ENCODE assay signal across 1 cellular context in the genomic region with DNA sequence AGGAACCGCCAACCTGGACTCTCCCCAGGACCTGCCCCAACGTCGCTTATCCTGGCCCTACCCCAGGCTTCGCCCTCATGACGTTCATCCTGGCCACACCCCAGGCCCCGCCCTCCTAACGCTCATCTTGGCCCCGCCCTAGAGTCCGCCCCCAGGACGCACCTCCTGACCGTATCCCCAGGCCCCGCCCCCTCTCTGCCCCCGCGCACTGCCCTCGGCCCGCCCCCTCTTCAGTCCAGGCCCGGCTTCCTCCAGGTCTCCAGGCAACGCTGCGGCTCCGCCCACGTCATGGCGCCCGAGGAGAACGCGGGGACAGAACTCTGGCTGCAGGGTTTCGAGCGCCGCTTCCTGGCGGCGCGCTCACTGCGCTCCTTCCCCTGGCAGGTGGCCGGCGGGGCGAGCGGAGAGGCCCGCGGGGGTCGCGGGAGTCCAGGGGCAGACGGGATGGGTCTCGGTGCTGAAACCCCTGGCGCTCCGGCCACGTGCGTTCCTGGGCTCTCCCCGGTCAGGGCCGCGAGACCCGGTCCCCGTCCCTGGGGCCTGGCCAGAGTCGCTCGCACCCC.
TF ChIP-seq lines count a peak whose summit lies in the region.

No MANE protein-coding gene starts in this region.

TF ChIP-seq in HepG2, 621 proteins besides CTCF, POLR2A, EP300 and RAD21 (continued from another document and continues in another):
- TF ChIP-seq, protein P1, sequence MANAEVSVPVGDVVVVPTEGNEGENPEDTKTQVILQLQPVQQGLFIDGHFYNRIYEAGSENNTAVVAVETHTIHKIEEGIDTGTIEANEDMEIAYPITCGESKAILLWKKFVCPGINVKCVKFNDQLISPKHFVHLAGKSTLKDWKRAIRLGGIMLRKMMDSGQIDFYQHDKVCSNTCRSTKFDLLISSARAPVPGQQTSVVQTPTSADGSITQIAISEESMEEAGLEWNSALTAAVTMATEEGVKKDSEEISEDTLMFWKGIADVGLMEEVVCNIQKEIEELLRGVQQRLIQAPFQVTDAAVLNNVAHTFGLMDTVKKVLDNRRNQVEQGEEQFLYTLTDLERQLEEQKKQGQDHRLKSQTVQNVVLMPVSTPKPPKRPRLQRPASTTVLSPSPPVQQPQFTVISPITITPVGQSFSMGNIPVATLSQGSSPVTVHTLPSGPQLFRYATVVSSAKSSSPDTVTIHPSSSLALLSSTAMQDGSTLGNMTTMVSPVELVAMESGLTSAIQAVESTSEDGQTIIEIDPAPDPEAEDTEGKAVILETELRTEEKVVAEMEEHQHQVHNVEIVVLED (CRISPR knock-in tag; IDR thresholded peaks at IDR 0.05; ENCODE audit: borderline replicate concordance): peak; percentile 52
- peak; percentile 40 for TF ChIP-seq MED8 (CRISPR knock-in tag; IDR thresholded peaks at IDR 0.05; ENCODE audit: insufficient replicate concordance)
- 0 out of 2 replicates have a peak, but pooled peaks have one; percentile 23 for TF ChIP-seq SALL2 (CRISPR knock-in tag; IDR thresholded peaks at IDR 0.05)
- TF ChIP-seq ZNF224 (CRISPR knock-in tag; IDR thresholded peaks at IDR 0.05): 0 out of 2 replicates have a peak, but pooled peaks have one; percentile 48
- TF ChIP-seq SAP130 (CRISPR knock-in tag; IDR thresholded peaks at IDR 0.05; ENCODE audit: low read depth): peak; percentile 85
- peak; percentile 21; the same call in 1 of the 2 replicates for TF ChIP-seq ZNF331 (CRISPR knock-in tag; IDR thresholded peaks at IDR 0.05)
- TF ChIP-seq ZFY (CRISPR knock-in tag; IDR thresholded peaks at IDR 0.05): peak; percentile 78
- TF ChIP-seq, protein P2, sequence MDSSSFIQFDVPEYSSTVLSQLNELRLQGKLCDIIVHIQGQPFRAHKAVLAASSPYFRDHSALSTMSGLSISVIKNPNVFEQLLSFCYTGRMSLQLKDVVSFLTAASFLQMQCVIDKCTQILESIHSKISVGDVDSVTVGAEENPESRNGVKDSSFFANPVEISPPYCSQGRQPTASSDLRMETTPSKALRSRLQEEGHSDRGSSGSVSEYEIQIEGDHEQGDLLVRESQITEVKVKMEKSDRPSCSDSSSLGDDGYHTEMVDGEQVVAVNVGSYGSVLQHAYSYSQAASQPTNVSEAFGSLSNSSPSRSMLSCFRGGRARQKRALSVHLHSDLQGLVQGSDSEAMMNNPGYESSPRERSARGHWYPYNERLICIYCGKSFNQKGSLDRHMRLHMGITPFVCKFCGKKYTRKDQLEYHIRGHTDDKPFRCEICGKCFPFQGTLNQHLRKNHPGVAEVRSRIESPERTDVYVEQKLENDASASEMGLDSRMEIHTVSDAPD (CRISPR knock-in tag; IDR thresholded peaks at IDR 0.05): 0 out of 2 replicates have a peak, but pooled peaks have one; percentile 39
- TF ChIP-seq SIN3A (IDR thresholded peaks at IDR 0.05; ENCODE audit: borderline replicate concordance, low read depth, low read length): peak; percentile 76; the same call in 1 of the 2 replicates
- peak; percentile 85; the same call in 1 of the 3 replicates for TF ChIP-seq MXI1 (IDR thresholded peaks at IDR 0.05; ENCODE audit: borderline replicate concordance, low read depth, low read length)
- TF ChIP-seq YEATS4 (CRISPR knock-in tag; IDR thresholded peaks at IDR 0.05; ENCODE audit: borderline replicate concordance): peak; percentile 75
- TF ChIP-seq ZNF501 (CRISPR knock-in tag; IDR thresholded peaks at IDR 0.05): peak; percentile 56; the same call in 1 of the 2 replicates
- TF ChIP-seq SALL1 (CRISPR knock-in tag; IDR thresholded peaks at IDR 0.05): peak; percentile 63
- TF ChIP-seq, protein P3, sequence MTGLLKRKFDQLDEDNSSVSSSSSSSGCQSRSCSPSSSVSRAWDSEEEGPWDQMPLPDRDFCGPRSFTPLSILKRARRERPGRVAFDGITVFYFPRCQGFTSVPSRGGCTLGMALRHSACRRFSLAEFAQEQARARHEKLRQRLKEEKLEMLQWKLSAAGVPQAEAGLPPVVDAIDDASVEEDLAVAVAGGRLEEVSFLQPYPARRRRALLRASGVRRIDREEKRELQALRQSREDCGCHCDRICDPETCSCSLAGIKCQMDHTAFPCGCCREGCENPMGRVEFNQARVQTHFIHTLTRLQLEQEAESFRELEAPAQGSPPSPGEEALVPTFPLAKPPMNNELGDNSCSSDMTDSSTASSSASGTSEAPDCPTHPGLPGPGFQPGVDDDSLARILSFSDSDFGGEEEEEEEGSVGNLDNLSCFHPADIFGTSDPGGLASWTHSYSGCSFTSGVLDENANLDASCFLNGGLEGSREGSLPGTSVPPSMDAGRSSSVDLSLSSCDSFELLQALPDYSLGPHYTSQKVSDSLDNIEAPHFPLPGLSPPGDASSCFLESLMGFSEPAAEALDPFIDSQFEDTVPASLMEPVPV (CRISPR knock-in tag; IDR thresholded peaks at IDR 0.05): peak; percentile 83
- 0 out of 2 replicates have a peak, but pooled peaks have one; percentile 30 for TF ChIP-seq SNAPC2 (CRISPR knock-in tag; IDR thresholded peaks at IDR 0.05)
- TF ChIP-seq ZSCAN21 (CRISPR knock-in tag; IDR thresholded peaks at IDR 0.05; ENCODE audit: borderline replicate concordance): peak; percentile 52; the same call in 1 of the 2 replicates
- TF ChIP-seq ZNF230 (CRISPR knock-in tag; IDR thresholded peaks at IDR 0.05): 0 out of 2 replicates have a peak, but pooled peaks have one; percentile 46
- TF ChIP-seq HDAC1 (CRISPR knock-in tag; IDR thresholded peaks at IDR 0.05): peak; percentile 89
- TF ChIP-seq TEAD3 (CRISPR knock-in tag; optimal IDR thresholded peaks at IDR 0.05; ENCODE audit: borderline replicate concordance): peak; percentile 36
- TF ChIP-seq ZNF781 (CRISPR knock-in tag; IDR thresholded peaks at IDR 0.05; ENCODE audit: borderline replicate concordance, not compliant biosample characterization): peak; percentile 32
- 0 out of 2 replicates have a peak, but pooled peaks have one; percentile 27 for TF ChIP-seq ZNF746 (CRISPR knock-in tag; IDR thresholded peaks at IDR 0.05)
- TF ChIP-seq REPIN1 (CRISPR knock-in tag; IDR thresholded peaks at IDR 0.05; ENCODE audit: borderline replicate concordance, low read depth): 0 out of 2 replicates have a peak, but pooled peaks have one; percentile 32
- TF ChIP-seq ZNF34 (CRISPR knock-in tag; IDR thresholded peaks at IDR 0.05; ENCODE audit: borderline replicate concordance): 0 out of 2 replicates have a peak, but pooled peaks have one; percentile 43
- TF ChIP-seq ZNF160 (CRISPR knock-in tag; IDR thresholded peaks at IDR 0.05): peak; percentile 70; the same call in 1 of the 2 replicates
- TF ChIP-seq NFKB2 (CRISPR knock-in tag; IDR thresholded peaks at IDR 0.05; ENCODE audit: borderline replicate concordance): 0 out of 2 replicates have a peak, but pooled peaks have one; percentile 23
- TF ChIP-seq HOXA5 (CRISPR knock-in tag; IDR thresholded peaks at IDR 0.05): peak; percentile 41; the same call in 1 of the 2 replicates
- peak; percentile 83 for TF ChIP-seq RFX3 (CRISPR knock-in tag; IDR thresholded peaks at IDR 0.05)
- TF ChIP-seq, protein P4, sequence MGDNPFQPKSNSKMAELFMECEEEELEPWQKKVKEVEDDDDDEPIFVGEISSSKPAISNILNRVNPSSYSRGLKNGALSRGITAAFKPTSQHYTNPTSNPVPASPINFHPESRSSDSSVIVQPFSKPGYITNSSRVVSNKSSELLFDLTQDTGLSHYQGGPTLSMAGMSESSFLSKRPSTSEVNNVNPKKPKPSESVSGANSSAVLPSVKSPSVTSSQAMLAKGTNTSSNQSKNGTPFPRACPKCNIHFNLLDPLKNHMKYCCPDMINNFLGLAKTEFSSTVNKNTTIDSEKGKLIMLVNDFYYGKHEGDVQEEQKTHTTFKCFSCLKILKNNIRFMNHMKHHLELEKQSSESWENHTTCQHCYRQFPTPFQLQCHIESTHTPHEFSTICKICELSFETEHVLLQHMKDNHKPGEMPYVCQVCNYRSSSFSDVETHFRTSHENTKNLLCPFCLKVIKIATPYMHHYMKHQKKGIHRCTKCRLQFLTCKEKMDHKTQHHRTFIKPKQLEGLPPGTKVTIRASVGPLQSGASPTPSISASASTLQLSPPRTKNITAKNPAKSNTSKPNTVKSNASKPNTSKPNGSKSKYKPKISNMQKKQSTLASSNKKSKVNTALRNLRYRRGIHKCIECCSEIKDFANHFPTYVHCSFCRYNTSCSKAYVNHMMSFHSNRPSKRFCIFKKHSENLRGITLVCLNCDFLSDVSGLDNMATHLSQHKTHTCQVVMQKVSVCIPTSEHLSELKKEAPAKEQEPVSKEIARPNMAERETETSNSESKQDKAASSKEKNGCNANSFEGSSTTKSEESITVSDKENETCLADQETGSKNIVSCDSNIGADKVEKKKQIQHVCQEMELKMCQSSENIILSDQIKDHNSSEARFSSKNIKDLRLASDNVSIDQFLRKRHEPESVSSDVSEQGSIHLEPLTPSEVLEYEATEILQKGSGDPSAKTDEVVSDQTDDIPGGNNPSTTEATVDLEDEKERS (CRISPR knock-in tag; IDR thresholded peaks at IDR 0.05): peak; percentile 51; the same call in 1 of the 2 replicates
- TF ChIP-seq SRY (CRISPR knock-in tag; IDR thresholded peaks at IDR 0.05): peak; percentile 85; the same call in 1 of the 2 replicates
- TF ChIP-seq, protein P5, sequence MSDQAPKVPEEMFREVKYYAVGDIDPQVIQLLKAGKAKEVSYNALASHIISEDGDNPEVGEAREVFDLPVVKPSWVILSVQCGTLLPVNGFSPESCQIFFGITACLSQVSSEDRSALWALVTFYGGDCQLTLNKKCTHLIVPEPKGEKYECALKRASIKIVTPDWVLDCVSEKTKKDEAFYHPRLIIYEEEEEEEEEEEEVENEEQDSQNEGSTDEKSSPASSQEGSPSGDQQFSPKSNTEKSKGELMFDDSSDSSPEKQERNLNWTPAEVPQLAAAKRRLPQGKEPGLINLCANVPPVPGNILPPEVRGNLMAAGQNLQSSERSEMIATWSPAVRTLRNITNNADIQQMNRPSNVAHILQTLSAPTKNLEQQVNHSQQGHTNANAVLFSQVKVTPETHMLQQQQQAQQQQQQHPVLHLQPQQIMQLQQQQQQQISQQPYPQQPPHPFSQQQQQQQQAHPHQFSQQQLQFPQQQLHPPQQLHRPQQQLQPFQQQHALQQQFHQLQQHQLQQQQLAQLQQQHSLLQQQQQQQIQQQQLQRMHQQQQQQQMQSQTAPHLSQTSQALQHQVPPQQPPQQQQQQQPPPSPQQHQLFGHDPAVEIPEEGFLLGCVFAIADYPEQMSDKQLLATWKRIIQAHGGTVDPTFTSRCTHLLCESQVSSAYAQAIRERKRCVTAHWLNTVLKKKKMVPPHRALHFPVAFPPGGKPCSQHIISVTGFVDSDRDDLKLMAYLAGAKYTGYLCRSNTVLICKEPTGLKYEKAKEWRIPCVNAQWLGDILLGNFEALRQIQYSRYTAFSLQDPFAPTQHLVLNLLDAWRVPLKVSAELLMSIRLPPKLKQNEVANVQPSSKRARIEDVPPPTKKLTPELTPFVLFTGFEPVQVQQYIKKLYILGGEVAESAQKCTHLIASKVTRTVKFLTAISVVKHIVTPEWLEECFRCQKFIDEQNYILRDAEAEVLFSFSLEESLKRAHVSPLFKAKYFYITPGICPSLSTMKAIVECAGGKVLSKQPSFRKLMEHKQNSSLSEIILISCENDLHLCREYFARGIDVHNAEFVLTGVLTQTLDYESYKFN (CRISPR knock-in tag; conservative IDR thresholded peaks at IDR 0.05): peak; percentile 20; the same call in 1 of the 2 replicates
- TF ChIP-seq HOXA3 (CRISPR knock-in tag; IDR thresholded peaks at IDR 0.05): peak; percentile 45
- TF ChIP-seq, protein P6, sequence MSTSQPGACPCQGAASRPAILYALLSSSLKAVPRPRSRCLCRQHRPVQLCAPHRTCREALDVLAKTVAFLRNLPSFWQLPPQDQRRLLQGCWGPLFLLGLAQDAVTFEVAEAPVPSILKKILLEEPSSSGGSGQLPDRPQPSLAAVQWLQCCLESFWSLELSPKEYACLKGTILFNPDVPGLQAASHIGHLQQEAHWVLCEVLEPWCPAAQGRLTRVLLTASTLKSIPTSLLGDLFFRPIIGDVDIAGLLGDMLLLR (CRISPR knock-in tag; IDR thresholded peaks at IDR 0.05): peak; percentile 74
- TF ChIP-seq, protein P7, sequence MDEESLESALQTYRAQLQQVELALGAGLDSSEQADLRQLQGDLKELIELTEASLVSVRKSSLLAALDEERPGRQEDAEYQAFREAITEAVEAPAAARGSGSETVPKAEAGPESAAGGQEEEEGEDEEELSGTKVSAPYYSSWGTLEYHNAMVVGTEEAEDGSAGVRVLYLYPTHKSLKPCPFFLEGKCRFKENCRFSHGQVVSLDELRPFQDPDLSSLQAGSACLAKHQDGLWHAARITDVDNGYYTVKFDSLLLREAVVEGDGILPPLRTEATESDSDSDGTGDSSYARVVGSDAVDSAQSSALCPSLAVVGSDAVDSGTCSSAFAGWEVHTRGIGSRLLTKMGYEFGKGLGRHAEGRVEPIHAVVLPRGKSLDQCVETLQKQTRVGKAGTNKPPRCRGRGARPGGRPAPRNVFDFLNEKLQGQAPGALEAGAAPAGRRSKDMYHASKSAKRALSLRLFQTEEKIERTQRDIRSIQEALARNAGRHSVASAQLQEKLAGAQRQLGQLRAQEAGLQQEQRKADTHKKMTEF (CRISPR knock-in tag; IDR thresholded peaks at IDR 0.05): peak; percentile 41
- TF ChIP-seq ZNF703 (CRISPR knock-in tag; IDR thresholded peaks at IDR 0.05; ENCODE audit: borderline replicate concordance): 0 out of 2 replicates have a peak, but pooled peaks have one; percentile 42
- TF ChIP-seq, protein P8, sequence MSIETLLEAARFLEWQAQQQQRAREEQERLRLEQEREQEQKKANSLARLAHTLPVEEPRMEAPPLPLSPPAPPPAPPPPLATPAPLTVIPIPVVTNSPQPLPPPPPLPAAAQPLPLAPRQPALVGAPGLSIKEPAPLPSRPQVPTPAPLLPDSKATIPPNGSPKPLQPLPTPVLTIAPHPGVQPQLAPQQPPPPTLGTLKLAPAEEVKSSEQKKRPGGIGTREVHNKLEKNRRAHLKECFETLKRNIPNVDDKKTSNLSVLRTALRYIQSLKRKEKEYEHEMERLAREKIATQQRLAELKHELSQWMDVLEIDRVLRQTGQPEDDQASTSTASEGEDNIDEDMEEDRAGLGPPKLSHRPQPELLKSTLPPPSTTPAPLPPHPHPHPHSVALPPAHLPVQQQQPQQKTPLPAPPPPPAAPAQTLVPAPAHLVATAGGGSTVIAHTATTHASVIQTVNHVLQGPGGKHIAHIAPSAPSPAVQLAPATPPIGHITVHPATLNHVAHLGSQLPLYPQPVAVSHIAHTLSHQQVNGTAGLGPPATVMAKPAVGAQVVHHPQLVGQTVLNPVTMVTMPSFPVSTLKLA (IDR thresholded peaks at IDR 0.05): peak; percentile 35
- TF ChIP-seq ATF7-NPFF (CRISPR knock-in tag; IDR thresholded peaks at IDR 0.05; ENCODE audit: low read depth): 0 out of 2 replicates have a peak, but pooled peaks have one; percentile 56
- TF ChIP-seq ASH2L (IDR thresholded peaks at IDR 0.05; ENCODE audit: insufficient read length, low read depth, low read length): peak; percentile 18
- TF ChIP-seq SP5 (CRISPR knock-in tag; IDR thresholded peaks at IDR 0.05; ENCODE audit: borderline replicate concordance, low read depth): peak; percentile 48; the same call in 1 of the 2 replicates
- TF ChIP-seq, protein P9, sequence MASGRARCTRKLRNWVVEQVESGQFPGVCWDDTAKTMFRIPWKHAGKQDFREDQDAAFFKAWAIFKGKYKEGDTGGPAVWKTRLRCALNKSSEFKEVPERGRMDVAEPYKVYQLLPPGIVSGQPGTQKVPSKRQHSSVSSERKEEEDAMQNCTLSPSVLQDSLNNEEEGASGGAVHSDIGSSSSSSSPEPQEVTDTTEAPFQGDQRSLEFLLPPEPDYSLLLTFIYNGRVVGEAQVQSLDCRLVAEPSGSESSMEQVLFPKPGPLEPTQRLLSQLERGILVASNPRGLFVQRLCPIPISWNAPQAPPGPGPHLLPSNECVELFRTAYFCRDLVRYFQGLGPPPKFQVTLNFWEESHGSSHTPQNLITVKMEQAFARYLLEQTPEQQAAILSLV (CRISPR knock-in tag; IDR thresholded peaks at IDR 0.05; ENCODE audit: borderline replicate concordance): 0 out of 2 replicates have a peak, but pooled peaks have one; percentile 37
